ENCODE assay signal across 8 cellular contexts in the genomic region with DNA sequence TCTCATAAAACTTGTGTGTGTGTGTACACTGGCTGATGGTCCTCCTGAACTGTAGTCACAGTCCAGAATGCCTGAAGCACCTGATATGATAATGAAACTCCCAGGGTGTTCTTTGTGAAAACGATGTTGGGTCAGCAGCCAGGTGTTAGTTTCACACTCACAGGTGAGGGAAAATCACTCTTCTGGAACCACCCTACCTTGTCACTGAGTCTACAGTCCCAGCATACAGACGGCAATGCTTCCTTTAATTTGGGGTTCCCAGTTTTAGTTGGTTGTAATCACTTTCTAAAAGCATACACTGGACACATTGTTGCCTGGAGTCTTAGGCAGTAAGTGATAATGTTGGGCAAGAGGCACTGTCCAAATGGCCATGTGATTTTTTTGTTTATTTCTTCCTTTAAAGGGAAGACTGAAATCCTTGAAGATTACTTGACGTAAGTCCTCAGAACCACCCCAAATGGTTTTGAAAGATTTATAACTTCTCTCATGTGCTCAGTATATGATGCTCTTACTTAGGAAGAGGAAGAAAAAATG. TPM values are rescaled to one million over a fixed set of nuclear protein-coding genes. Genes with fewer than 3 reads are reported as not detected.
DNase-seq lines count a peak whose midpoint lies in the region; ATAC-seq, FAIRE-seq and TF ChIP-seq lines count a peak whose summit lies in the region.

No MANE protein-coding gene starts in this region.

- ATAC-seq in GM19025 (IDR thresholded peaks at IDR 0.05; ENCODE audit: low read depth, unreplicated experiment) (peak; percentile 75), HG02973 (IDR thresholded peaks at IDR 0.05; ENCODE audit: unreplicated experiment) (peak; percentile 67), activated B cell treated with CpG ODN at 0.5 μM for 24 hours (ENCODE audit: low read depth) (peak; percentile 49)

- H3K4me3 ChIP-seq in prostate gland, result no peak overlapping the region

- peaks cover 5% of the 10 kb centered on the region for H3K4me1 ChIP-seq in prostate gland (replicated peaks)

- TF ChIP-seq POLR2A in prostate gland (IDR thresholded peaks at IDR 0.05), result no peak

- H3K4me1 Mint-ChIP-seq in activated B cell treated with CpG ODN at 0.5 μM for 24 hours, result peaks cover 46% of the 10 kb centered on the region

- no peaks in the 10 kb centered on the region for H3K27me3 Mint-ChIP-seq in activated B cell treated with CpG ODN at 0.5 μM for 24 hours

- H3K9me3 Mint-ChIP-seq in activated B cell treated with CpG ODN at 0.5 μM for 24 hours, result no peaks in the 10 kb centered on the region

- no peaks in the 10 kb centered on the region for H3K36me3 Mint-ChIP-seq in activated B cell treated with CpG ODN at 0.5 μM for 24 hours (ENCODE audit: low read depth)

- 42% methylated on average over 3 of the region's 3 CpGs for WGBS in prostate gland

- FAIRE-seq in frontal cortex (lab: Jason Lieb, UNC), result no peak

- no peak for TF ChIP-seq CTCF in activated B cell treated with CpG ODN at 0.5 μM for 24 hours (IDR thresholded peaks at IDR 0.05)
- TF ChIP-seq CTCF in prostate gland (IDR thresholded peaks at IDR 0.05), result no peak

- H3K9me3 ChIP-seq in prostate gland, result no peaks in the 10 kb centered on the region

- no peak for DNase-seq in activated B cell treated with CpG ODN at 0.5 μM for 24 hours
- DNase-seq in prostate gland (ENCODE audit: low spot score), result no peak
- no peak for DNase-seq in frontal cortex (ENCODE audit: low spot score in 2 of 2)
- no peak for DNase-seq in cerebellar cortex (ENCODE audit: low spot score)
- no peak for DNase-seq in NCI-H128 (lab: John Stamatoyannopoulos, UW; ENCODE audit: unreplicated experiment)
- DNase-seq in A172 (ENCODE audit: low spot score), result no peak

- POLR2A ChIA-PET in activated B cell treated with CpG ODN at 0.5 μM for 24 hours (lab: Charles Lee), result interaction anchor here (0.6 to 1.4 kb wide), 7 partner anchors 8 to 39 kb away, joined by 3 to 19 read pairs (median 3); no protein-coding TSS in a partner anchor

- CTCF ChIA-PET in activated B cell treated with CpG ODN at 0.5 μM for 24 hours (lab: Charles Lee), result interaction anchor here (1.3 kb wide), 1 partner anchor 7 kb away, joined by 3 read pairs; no protein-coding TSS in a partner anchor

- H3K4me3 Mint-ChIP-seq in activated B cell treated with CpG ODN at 0.5 μM for 24 hours, result peak overlapping the region; percentile 52

- no peaks in the 10 kb centered on the region for H3K27me3 ChIP-seq in prostate gland (replicated peaks; ENCODE audit: insufficient read depth)

- intact Hi-C loops in activated B cell treated with CpG ODN at 0.5 μM for 24 hours (cut with micrococcal nuclease) (no loop called here), prostate gland (cut with DNase I) (no loop called here)

- peak overlapping the region; percentile 79 for H3K27ac Mint-ChIP-seq in activated B cell treated with CpG ODN at 0.5 μM for 24 hours

- no peaks in the 10 kb centered on the region for H3K36me3 ChIP-seq in prostate gland

- H3K27ac ChIP-seq in prostate gland, result peak overlapping the region; percentile 65 to 70

RNA-seq across cellular contexts. Expression of a gene that starts 18.2 kb away (rescaled TPM):
- 66.9 and 74.5 TPM in 2 replicates for total RNA-seq in activated B cell treated with CpG ODN at 0.5 μM for 24 hours
- total RNA-seq in prostate gland, result 100 to 1,000 TPM; 142 to 159 TPM
- 19.6 TPM for total RNA-seq in frontal cortex
- total RNA-seq in A172 (2014; rRNA removed; shearing (Covaris generic)), result 65.4 and 80.7 TPM in 2 replicates

RNA-seq across cellular contexts. Expression of a gene that starts 40.2 kb away (rescaled TPM):
- total RNA-seq in activated B cell treated with CpG ODN at 0.5 μM for 24 hours (43.7 and 45.6 TPM in 2 replicates), prostate gland (10 to 100 TPM; 24.5 to 28.1 TPM), frontal cortex (57.5 TPM)
- total RNA-seq in A172 (2014; rRNA removed; shearing (Covaris generic)), result 30.8 and 38.2 TPM in 2 replicates
